8 cellular contexts compared by ENCODE assay signal in the genomic region with DNA sequence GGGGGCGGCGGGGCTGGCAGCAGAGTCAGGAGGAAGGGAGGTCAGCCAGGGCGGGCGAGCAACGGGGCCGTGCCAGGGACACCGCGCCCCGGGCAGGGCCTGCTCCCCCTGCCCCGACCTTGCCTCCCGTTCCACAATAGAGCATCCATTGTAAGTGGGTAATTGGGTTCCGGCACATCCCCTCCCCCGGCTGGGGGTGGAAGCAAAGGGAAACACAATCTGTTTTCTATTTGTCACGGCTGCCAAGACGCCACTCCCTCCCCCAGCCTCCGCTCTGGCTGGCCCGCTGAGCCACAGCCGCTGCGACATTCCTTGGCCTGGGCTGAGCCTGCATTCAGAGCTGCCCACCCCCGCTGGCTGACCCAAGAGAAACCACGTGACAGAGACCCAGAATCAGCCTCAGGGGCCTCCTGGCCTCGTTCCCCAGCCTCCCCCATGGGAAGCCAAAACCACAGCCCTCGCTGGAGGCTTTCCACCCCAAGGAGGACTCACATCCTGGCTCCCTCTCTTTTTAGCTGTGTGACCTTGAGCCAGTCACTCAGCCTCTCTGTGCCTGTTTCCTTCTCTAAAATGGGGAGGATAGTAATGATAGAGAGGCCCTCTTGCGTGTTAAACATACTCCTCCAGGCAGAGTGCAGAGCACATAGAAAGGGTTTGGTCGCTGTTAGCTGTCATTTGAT.
DNase-seq lines count a peak whose midpoint lies in the region; ATAC-seq and TF ChIP-seq lines count a peak whose summit lies in the region.

No MANE protein-coding gene starts in this region.

- H3K4me2 ChIP-seq in fibroblast of lung (ENCODE audit: extremely low read depth, insufficient read depth, low read length), result peak overlapping the region; percentile 47

- ATAC-seq in HG03439 (IDR thresholded peaks at IDR 0.05; ENCODE audit: unreplicated experiment), result no peak

- peak; percentile 82 to 100 for TF ChIP-seq EP300 in tibial nerve (IDR thresholded peaks at IDR 0.05)

- H3K79me2 ChIP-seq in fibroblast of lung (ENCODE audit: control insufficient read depth, insufficient read depth, low read length), result no peaks in the 10 kb centered on the region

- peak overlapping the region; percentile 84 for H3K27ac ChIP-seq in VCaP
- peak overlapping the region; percentile 13 for H3K27ac ChIP-seq in fibroblast of lung (ENCODE audit: insufficient read depth, low read length)
- peak overlapping the region; percentile 96 for H3K27ac ChIP-seq in muscle layer of colon (ENCODE audit: low read depth, low read length)
- H3K27ac ChIP-seq in tibial nerve, result peak overlapping the region; percentile 64 to 88 (median 76)

- H2AFZ ChIP-seq in fibroblast of lung (ENCODE audit: low read length), result no peak overlapping the region

- H3K27me3 ChIP-seq in fibroblast of lung (ENCODE audit: control insufficient read depth, insufficient read depth, low read length) (no peaks in the 10 kb centered on the region), muscle layer of colon (ENCODE audit: control insufficient read depth in 1 of 2, insufficient read depth in 2 of 2, low read length in 2 of 2) (no peaks in the 10 kb centered on the region), tibial nerve (no peaks in the 10 kb centered on the region)

- H3K4me1 ChIP-seq in fibroblast of lung (ENCODE audit: control insufficient read depth, extremely low read depth, insufficient read depth, low read length) (peaks cover 2% of the 10 kb centered on the region), muscle layer of colon (ENCODE audit: insufficient read depth, low read length) (peaks cover 60% of the 10 kb centered on the region), tibial nerve (peaks cover 0 to 72% (median 14%) of the 10 kb centered on the region in 4 donors)

- 6 to 7% methylated on average over 24 of the region's 25 CpGs for WGBS in tibial nerve, 2 donors

- TF ChIP-seq CTCF in VCaP (conservative IDR thresholded peaks at IDR 0.05) (no peak), fibroblast of lung (conservative IDR thresholded peaks at IDR 0.05 in 1 of 2, IDR thresholded peaks at IDR 0.05 in 1 of 2; ENCODE audit: low read depth in 1 of 2, low read length in 2 of 2) (no peak), tibial nerve (IDR thresholded peaks at IDR 0.05) (peak in 1 of 5 experiments; percentile 35)

- DNase-seq in activated naive CD4-positive, alpha-beta T cell treated with Interleukin-2 at 50 U/mL for 16 hours, result peak; percentile 20
- no peak for DNase-seq in activated naive CD4-positive, alpha-beta T cell (lab: John Stamatoyannopoulos, UW)
- DNase-seq in NCI-H2081 treated with DMSO at 0.1 percent for 48 hours (lab: John Stamatoyannopoulos, UW), result peak; percentile 37
- peak; percentile 93 to 96 for DNase-seq in fibroblast of lung (ENCODE audit: low read depth in 2 of 2)
- peak; percentile 91 to 92 for DNase-seq in tibial nerve (ENCODE audit: low spot score in 2 of 2)

- H3K36me3 ChIP-seq in fibroblast of lung (ENCODE audit: control insufficient read depth, insufficient read depth, low read length) (no peaks in the 10 kb centered on the region), muscle layer of colon (ENCODE audit: insufficient read depth, low read length) (no peaks in the 10 kb centered on the region), tibial nerve (no peaks in the 10 kb centered on the region)

- peak in 1 of 2 donors; percentile 6 for TF ChIP-seq POLR2A in tibial nerve (IDR thresholded peaks at IDR 0.05)

- H3K4me3 ChIP-seq in fibroblast of lung (replicated peaks in 1 of 4; ENCODE audit: control extremely low read depth in 1 of 4, insufficient read depth in 1 of 4, low read depth in 3 of 4, low read length in 4 of 4) (no peak overlapping the region), muscle layer of colon (ENCODE audit: low read depth in 1 of 2, low read length in 2 of 2) (no peak overlapping the region), tibial nerve (no peak overlapping the region)

- H3K9ac ChIP-seq in fibroblast of lung (ENCODE audit: insufficient read depth, low read length) (no peak overlapping the region), muscle layer of colon (ENCODE audit: low read length) (peak overlapping the region; percentile 10)

- H4K20me1 ChIP-seq in fibroblast of lung (ENCODE audit: control insufficient read depth, extremely low read depth, insufficient read depth, low read length), result no peaks in the 10 kb centered on the region

- H3K9me3 ChIP-seq in fibroblast of lung (ENCODE audit: control insufficient read depth, insufficient read depth, low read depth, low read length), result no peaks in the 10 kb centered on the region
- H3K9me3 ChIP-seq in muscle layer of colon (ENCODE audit: low read length), result no peaks in the 10 kb centered on the region
- H3K9me3 ChIP-seq in tibial nerve, result no peaks in the 10 kb centered on the region

Comparison
In these comparisons a context has a peak if more than half of its experiments do, and no peak if none do; other contexts are left out.
1. DNase-seq: peak in activated naive CD4-positive, alpha-beta T cell treated with Interleukin-2 at 50 U/mL for 16 hours (single experiment), NCI-H2081 treated with DMSO at 0.1 percent for 48 hours (single experiment), fibroblast of lung (2 of 2) and tibial nerve (2 of 2); none in activated naive CD4-positive, alpha-beta T cell (0 of 4).
2. H3K27ac ChIP-seq: peak in every context shown above with its lines; median percentile 96 in muscle layer of colon; 84 in VCaP; 76 in tibial nerve; 13 in fibroblast of lung.